18 cellular contexts compared by ENCODE assay signal in the genomic region with DNA sequence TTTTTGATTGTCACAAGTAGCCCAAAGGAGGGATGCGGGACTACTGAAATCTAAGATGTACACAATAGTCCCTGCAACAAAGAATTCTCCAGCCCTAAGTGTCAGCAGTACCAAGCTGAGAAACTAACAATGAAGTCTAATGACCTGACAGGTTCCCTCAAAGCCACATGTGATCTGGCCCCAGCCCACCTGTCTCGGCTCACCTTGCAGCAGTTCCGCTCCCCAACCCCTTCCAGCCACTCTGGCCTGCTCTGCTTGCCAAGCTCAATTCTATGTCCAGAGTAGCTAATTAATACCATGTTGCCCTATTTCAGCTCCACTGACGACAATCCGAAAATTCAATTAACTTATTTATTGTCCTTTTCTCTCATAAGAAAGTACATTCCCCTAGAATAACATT.
DNase-seq lines count a peak whose midpoint lies in the region; ATAC-seq, FAIRE-seq and TF ChIP-seq lines count a peak whose summit lies in the region.
"Had no signal": no experiment of that assay in that cellular context is flagged by ENCODE, and none has a peak within 500 bp of the region (broad histone marks: within the 10 kb centered on the region; RNA-seq: fewer than 3 reads in every experiment).

No MANE protein-coding gene starts in this region.

- no peak for ATAC-seq in CD4-positive, alpha-beta T cell (ENCODE audit: poor library complexity)
- ATAC-seq in K562 (no peak), HG03342 (IDR thresholded peaks at IDR 0.05; ENCODE audit: unreplicated experiment) (no peak), HG03432 (IDR thresholded peaks at IDR 0.05; ENCODE audit: unreplicated experiment) (no peak)

- H3K4me2 ChIP-seq in K562 (ENCODE audit: insufficient read depth, low read length): no peak overlapping the region
- H3K4me2 ChIP-seq: BLaER1 had no signal

- H3K27ac ChIP-seq in CD4-positive, alpha-beta T cell (ENCODE audit: low read depth, low read length): no peak overlapping the region
- no peak overlapping the region for H3K27ac ChIP-seq in K562 (ENCODE audit: extremely low read depth, low read depth, low read length)
- H3K27ac ChIP-seq: BLaER1, HL-60, SJSA1 had no signal

- DNase-seq in CD4-positive, alpha-beta T cell: no peak
- DNase-seq in Calu3 (no peak), K562 (ENCODE audit: extremely low read depth in 1 of 4, low spot score in 3 of 4) (no peak), nephron progenitor cell (no peak), Ammon's horn (ENCODE audit: low spot score) (no peak), H4 (ENCODE audit: low spot score) (no peak)
- DNase-seq: KG1; NCI-H1092; NCI-H1694; NCI-H345; NCI-H526 treated with DMSO at 0.1 percent for 48 hours; NK-92 treated with Interleukin-12 subunit alpha and Interleukin-12 subunit beta, amount 100 ng/mL, for 24 hours; OCI-M1 had no signal

- H3K79me2 ChIP-seq in K562 (ENCODE audit: control insufficient read depth, insufficient read depth, low read length): peaks cover 82% of the 10 kb centered on the region

- intact Hi-C loops in CD4-positive, alpha-beta T cell (cut with DNase I, micrococcal nuclease): no loop called here
- intact Hi-C loops in Calu3 (cut with micrococcal nuclease; ENCODE audit: unreplicated experiment) (no loop called here), K562 (cut with micrococcal nuclease) (no loop called here)

- WGBS in K562 (ENCODE audit: insufficient coverage, low coverage, missing lambda C conversion rate): 94% methylated on average over 5 of the region's 5 CpGs

- BruUV-seq in Calu3 (replicated peaks; lab: Mats Ljungman, UMichigan): no TSS peak
- no TSS peak for BruUV-seq in K562 (replicated peaks; lab: Mats Ljungman, UMichigan)

- POLR2A ChIA-PET in CD4-positive, alpha-beta T cell (lab: Charles Lee): no interaction called here
- POLR2A ChIA-PET in K562 (lab: Yijun Ruan, JAX): interaction anchor here (1.0 to 2.7 kb wide), 3 partner anchors 10 to 42 kb away, joined by 3 to 9 read pairs (median 4); no protein-coding TSS in a partner anchor

- H3K36me3 Mint-ChIP-seq in CD4-positive, alpha-beta T cell (ENCODE audit: low read depth): peaks cover 89% of the 10 kb centered on the region
- H3K36me3 Mint-ChIP-seq in Calu3 (ENCODE audit: insufficient read depth, unreplicated experiment) (peaks cover 73% of the 10 kb centered on the region), nephron progenitor cell (ENCODE audit: low read depth) (peaks cover 84% of the 10 kb centered on the region)

- H3K4me3 ChIP-seq in K562: no peak overlapping the region
- H3K4me3 ChIP-seq: BLaER1, SJSA1 had no signal

- no peak overlapping the region for H2AFZ ChIP-seq in K562 (ENCODE audit: low read depth, low read length)

- no peaks in the 10 kb centered on the region for H3K27me3 Mint-ChIP-seq in CD4-positive, alpha-beta T cell
- H3K27me3 Mint-ChIP-seq in Calu3 (ENCODE audit: unreplicated experiment): no peaks in the 10 kb centered on the region
- no peaks in the 10 kb centered on the region for H3K27me3 Mint-ChIP-seq in nephron progenitor cell (ENCODE audit: low read depth, poor library complexity)

- no peaks in the 10 kb centered on the region for H3K27me3 ChIP-seq in CD4-positive, alpha-beta T cell (ENCODE audit: control insufficient read depth, insufficient read depth, low read length)
- no peaks in the 10 kb centered on the region for H3K27me3 ChIP-seq in K562 (ENCODE audit: control insufficient read depth in 2 of 2, insufficient read depth in 2 of 2, low read length in 2 of 2)
- H3K27me3 ChIP-seq: BLaER1, SJSA1 had no signal

- H3K4me1 Mint-ChIP-seq in CD4-positive, alpha-beta T cell (ENCODE audit: low read depth): no peaks in the 10 kb centered on the region
- H3K4me1 Mint-ChIP-seq in Calu3 (ENCODE audit: low read depth, unreplicated experiment) (peaks cover 2% of the 10 kb centered on the region), nephron progenitor cell (peaks cover 24% of the 10 kb centered on the region)

- H3K9me3 ChIP-seq in CD4-positive, alpha-beta T cell (ENCODE audit: control insufficient read depth, low read length): no peaks in the 10 kb centered on the region
- no peaks in the 10 kb centered on the region for H3K9me3 ChIP-seq in K562 (replicated peaks; ENCODE audit: control insufficient read depth, insufficient read depth, low read depth, low read length)
- H3K9me3 ChIP-seq: BLaER1, SJSA1 had no signal

- no peak for FAIRE-seq in K562 (lab: Jason Lieb, UNC)

- H3K4me1 ChIP-seq in K562 (replicated peaks in 1 of 2; ENCODE audit: control insufficient read depth in 2 of 2, insufficient read depth in 2 of 2, low read length in 2 of 2): peaks cover 0 to 4% of the 10 kb centered on the region in 2 experiments; a peak in 1 of 5 replicates

- no peaks in the 10 kb centered on the region for H3K9me1 ChIP-seq in K562 (ENCODE audit: control insufficient read depth, insufficient read depth, low read length)

- 0 out of 2 replicates have a peak, but pooled peaks have one; percentile 17 for TF ChIP-seq POLR2A in K562 (conservative IDR thresholded peaks at IDR 0.05)

- CTCF ChIA-PET in CD4-positive, alpha-beta T cell (lab: Charles Lee): no interaction called here
- CTCF ChIA-PET in Calu3 (lab: Charles Lee) (no interaction called here), K562 (lab: Yijun Ruan, JAX; ENCODE audit: low intra/inter-chr PET ratio) (no interaction called here)

- H4K20me1 ChIP-seq in K562 (replicated peaks; ENCODE audit: control insufficient read depth, insufficient read depth, low read length): peaks cover 13% of the 10 kb centered on the region

- peak overlapping the region in 1 of 2 experiments; percentile 38; a peak in 1 of 4 replicates for H3K9ac ChIP-seq in K562 (ENCODE audit: insufficient read depth in 1 of 2, low read depth in 2 of 2, low read length in 2 of 2)
- H3K9ac ChIP-seq: BLaER1 had no signal

- no peaks in the 10 kb centered on the region for H3K9me3 Mint-ChIP-seq in CD4-positive, alpha-beta T cell
- H3K9me3 Mint-ChIP-seq in Calu3 (ENCODE audit: low read depth, unreplicated experiment): no peaks in the 10 kb centered on the region
- no peaks in the 10 kb centered on the region for H3K9me3 Mint-ChIP-seq in nephron progenitor cell

- no peak for TF ChIP-seq CTCF in CD4-positive, alpha-beta T cell (IDR thresholded peaks at IDR 0.05)
- TF ChIP-seq CTCF in Calu3 (IDR thresholded peaks at IDR 0.05; ENCODE audit: unreplicated experiment): no peak
- no peak for TF ChIP-seq CTCF in K562 (IDR thresholded peaks at IDR 0.05 in 2 of 3, conservative IDR thresholded peaks at IDR 0.05 in 1 of 3; ENCODE audit: insufficient read depth in 2 of 3, low read depth in 1 of 3, low read length in 3 of 3)
- TF ChIP-seq CTCF in nephron progenitor cell (IDR thresholded peaks at IDR 0.05): no peak

- peak overlapping the region; percentile 43 for H3K27ac Mint-ChIP-seq in CD4-positive, alpha-beta T cell
- H3K27ac Mint-ChIP-seq in Calu3 (ENCODE audit: unreplicated experiment) (peak overlapping the region; percentile 9), nephron progenitor cell (peak overlapping the region; percentile 86)

- peaks cover 99% of the 10 kb centered on the region for H3K36me3 ChIP-seq in K562 (ENCODE audit: control insufficient read depth, insufficient read depth, low read length)

- no peak for TF ChIP-seq RAD21 in K562 (CRISPR knock-in tag; conservative IDR thresholded peaks at IDR 0.05 in 1 of 2, IDR thresholded peaks at IDR 0.05 in 1 of 2)

- in situ Hi-C loops in K562 (cut with MboI): loop anchor here (10.0 kb wide), 1 partner anchor 320 kb away; no protein-coding TSS in a partner anchor

- no peak for TF ChIP-seq EP300 in K562 (IDR thresholded peaks at IDR 0.05; ENCODE audit: low read length)

- no peak overlapping the region for H3K4me3 Mint-ChIP-seq in CD4-positive, alpha-beta T cell
- H3K4me3 Mint-ChIP-seq in Calu3 (ENCODE audit: low read depth, unreplicated experiment): no peak overlapping the region
- H3K4me3 Mint-ChIP-seq in nephron progenitor cell: no peak overlapping the region

TF ChIP-seq in K562, 482 proteins besides CTCF, POLR2A, EP300 and RAD21:
- TF ChIP-seq ZNF23 (CRISPR knock-in tag; IDR thresholded peaks at IDR 0.05): no peak
- TF ChIP-seq FOXK1 (CRISPR knock-in tag; IDR thresholded peaks at IDR 0.05; ENCODE audit: borderline replicate concordance): 0 out of 2 replicates have a peak, but pooled peaks have one; percentile 20

Comparison
In these comparisons a context has a peak if more than half of its experiments do, and no peak if none do; other contexts are left out.
1. H3K27ac Mint-ChIP-seq: peak in every context shown above with its lines; median percentile 86 in nephron progenitor cell; 43 in CD4-positive, alpha-beta T cell; 9 in Calu3.